In the genomic region with DNA sequence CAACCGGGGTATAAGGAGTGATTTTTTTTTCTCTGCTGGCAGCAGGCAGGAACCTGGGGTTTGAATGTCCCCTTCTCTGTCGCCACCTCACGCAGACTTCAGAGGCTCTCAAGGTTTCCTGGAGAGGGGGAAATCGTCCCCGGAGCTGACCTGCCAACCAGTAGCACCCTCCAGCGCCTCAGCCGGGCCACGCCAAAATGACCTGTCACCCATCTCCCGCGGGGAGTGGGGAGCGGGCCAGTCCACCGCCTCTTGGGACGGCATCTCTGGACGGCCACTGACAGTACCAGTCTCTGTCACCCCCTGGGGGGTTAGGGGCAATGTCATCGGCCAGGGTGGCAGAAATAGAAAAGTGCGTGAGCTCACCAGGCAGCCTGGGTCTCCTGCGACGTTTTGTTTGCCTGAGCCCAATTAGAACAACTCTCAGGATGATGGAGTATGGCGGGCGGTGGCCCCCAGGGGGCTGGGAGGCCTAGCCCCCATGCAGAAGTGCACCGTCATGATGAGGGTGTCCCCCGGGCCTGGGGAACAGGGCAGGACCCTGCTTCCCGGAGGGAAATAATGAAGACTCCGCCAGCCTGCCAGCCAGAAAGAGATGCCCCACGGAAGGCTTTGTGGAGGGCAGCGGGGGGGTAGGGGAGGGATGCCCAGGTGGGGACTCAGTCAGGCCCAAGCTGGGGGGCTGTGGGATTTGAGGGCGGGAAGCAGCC, we compare ENCODE assay signal across 16 cellular contexts. TPM values are rescaled to one million over a fixed set of nuclear protein-coding genes. Genes with fewer than 3 reads are reported as not detected.
DNase-seq lines count a peak whose midpoint lies in the region; ATAC-seq, FAIRE-seq and TF ChIP-seq lines count a peak whose summit lies in the region.
"Had no signal": no experiment of that assay in that cellular context is flagged by ENCODE, and none has a peak within 500 bp of the region (broad histone marks: within the 10 kb centered on the region; RNA-seq: fewer than 3 reads in every experiment).

No MANE protein-coding gene starts in this region.

- no peak overlapping the region for H3K56ac ChIP-seq in H1 (replicated peaks; ENCODE audit: insufficient read length, low read depth, low read length)

- H2BK12ac ChIP-seq in H1 (ENCODE audit: low read depth, low read length) = 0 out of 2 replicates have a peak overlapping the region, but pooled peaks have one; percentile 14

- CTCF ChIA-PET in H1 (lab: Charles Lee; ENCODE audit: partially characterized antibody) (interaction anchor here (0.8 to 2.6 kb wide), 5 partner anchors 9 to 84 kb away, joined by 3 to 12 read pairs (median 3); no protein-coding TSS in a partner anchor), HepG2 (lab: Yijun Ruan, JAX; ENCODE audit: low intra/inter-chr PET ratio, low total read pairs) (no interaction called here)

- H3K27ac Mint-ChIP-seq in neural progenitor cell = no peak overlapping the region
- H3K27ac Mint-ChIP-seq in activated T-helper 17 cell treated with anti-CD3 and anti-CD28 coated beads, Interleukin-2, amount 50 U/mL, for 72 hours = no peak overlapping the region

- H3K4me2 ChIP-seq in Karpas-422 (ENCODE audit: low read depth, low read length, poor library complexity, severe bottlenecking) (peak overlapping the region; percentile 97), H1 (ENCODE audit: insufficient read depth in 1 of 2, low read depth in 2 of 2, low read length in 2 of 2) (peak overlapping the region; percentile 79 to 93; a peak in 3 of 4 replicates), neural progenitor cell (peak overlapping the region; percentile 98), HepG2 (ENCODE audit: low read depth, low read length) (no peak overlapping the region)

- TF ChIP-seq CTCF in H1 (IDR thresholded peaks at IDR 0.05; ENCODE audit: control extremely low read depth in 1 of 3, insufficient read depth in 1 of 3, low read depth in 1 of 3, low read length in 3 of 3) (no peak), neural progenitor cell (IDR thresholded peaks at IDR 0.05) (no peak), HepG2 (CRISPR knock-in tag; IDR thresholded peaks at IDR 0.05) (no peak)

- no peaks in the 10 kb centered on the region for H3K9me2 ChIP-seq in Karpas-422 (replicated peaks; ENCODE audit: insufficient read depth, low read length)

- no peak overlapping the region for H4K5ac ChIP-seq in H1 (ENCODE audit: insufficient read length, low read depth, low read length)

- H3K36me3 Mint-ChIP-seq in neural progenitor cell = peaks cover 5% of the 10 kb centered on the region
- H3K36me3 Mint-ChIP-seq in activated T-helper 17 cell treated with anti-CD3 and anti-CD28 coated beads, Interleukin-2, amount 50 U/mL, for 72 hours (ENCODE audit: low read depth) = peaks cover 13% of the 10 kb centered on the region

- peaks cover 16% of the 10 kb centered on the region for H3K79me1 ChIP-seq in H1 (ENCODE audit: low read depth, low read length)

- H3K4ac ChIP-seq in H1 (replicated peaks; ENCODE audit: insufficient read length, low read depth, low read length) = no peak overlapping the region

- H3K9ac ChIP-seq in Karpas-422 (ENCODE audit: low read length) (no peak overlapping the region), H1 (replicated peaks in 1 of 4; ENCODE audit: extremely low read depth in 1 of 4, low read depth in 3 of 4, low read length in 3 of 4) (no peak overlapping the region), neural progenitor cell (peak overlapping the region; percentile 62), HepG2 (ENCODE audit: insufficient read depth, low read depth, low read length) (no peak overlapping the region)

- H3K9me3 ChIP-seq in Karpas-422 (ENCODE audit: low read length) = no peaks in the 10 kb centered on the region
- H3K9me3 ChIP-seq in H1 (ENCODE audit: insufficient read depth in 2 of 2, low read depth in 1 of 2, low read length in 1 of 2) = peaks cover 4 to 8% of the 10 kb centered on the region in 2 experiments; a peak in 2 of 4 replicates
- no peaks in the 10 kb centered on the region for H3K9me3 ChIP-seq in neural progenitor cell (ENCODE audit: low read depth)
- H3K9me3 ChIP-seq in HepG2 (ENCODE audit: low read length) = no peaks in the 10 kb centered on the region
- H3K9me3 ChIP-seq: gastroesophageal sphincter, prostate gland had no signal

- intact Hi-C loops in HepG2 (cut with micrococcal nuclease; ENCODE audit: unreplicated experiment) = no loop called here

- FAIRE-seq in H1 (lab: Jason Lieb, UNC) (no peak), HepG2 (lab: Jason Lieb, UNC) (no peak)

- H3K27me3 ChIP-seq in Karpas-422 (ENCODE audit: low read length) (no peaks in the 10 kb centered on the region), H1 (replicated peaks in 1 of 4; ENCODE audit: control insufficient read depth in 3 of 4, extremely low read depth in 1 of 4, insufficient read depth in 3 of 4, low read length in 3 of 4) (peaks cover 10 to 16% (median 14%) of the 10 kb centered on the region in 4 experiments), neural progenitor cell (peaks cover 21% of the 10 kb centered on the region), HepG2 (ENCODE audit: control insufficient read depth in 1 of 2, insufficient read depth in 2 of 2, low read length in 2 of 2) (no peaks in the 10 kb centered on the region)

- H3K4me3 ChIP-seq in Karpas-422 (ENCODE audit: low read length) = no peak overlapping the region; the same call in 1 of the 2 replicates
- peak overlapping the region; percentile 54 to 98 (median 76); a peak in 4 of 8 replicates for H3K4me3 ChIP-seq in H1 (ENCODE audit: extremely low read depth in 1 of 4, insufficient read depth in 2 of 4, low read depth in 3 of 4, low read length in 4 of 4)
- peak overlapping the region; percentile 89 for H3K4me3 ChIP-seq in neural progenitor cell
- H3K4me3 ChIP-seq in HepG2 (replicated peaks in 1 of 3; ENCODE audit: insufficient read depth in 1 of 3, low read depth in 2 of 3, low read length in 3 of 3) = no peak overlapping the region
- H3K4me3 ChIP-seq: prostate gland had no signal

- H4K91ac ChIP-seq in H1 (replicated peaks; ENCODE audit: insufficient read length, low read length) = no peak overlapping the region

- H3K9me3 Mint-ChIP-seq in neural progenitor cell = no peaks in the 10 kb centered on the region
- H3K9me3 Mint-ChIP-seq in activated T-helper 17 cell treated with anti-CD3 and anti-CD28 coated beads, Interleukin-2, amount 50 U/mL, for 72 hours = peaks cover 3% of the 10 kb centered on the region

- peaks cover 35% of the 10 kb centered on the region for H3F3A ChIP-seq in neural progenitor cell (ENCODE audit: low read depth)

- POLR2A ChIA-PET in H1 (lab: Charles Lee; ENCODE audit: partially characterized antibody) (interaction anchor here (0.6 to 3.2 kb wide), 10 partner anchors 9 to 164 kb away, joined by 3 to 24 read pairs (median 4); no protein-coding TSS in a partner anchor), HepG2 (lab: Yijun Ruan, JAX) (no interaction called here)

- no peak for TF ChIP-seq POLR2A in H1 (IDR thresholded peaks at IDR 0.05; ENCODE audit: control extremely low read depth in 1 of 2, low read depth in 2 of 2, low read length in 2 of 2)
- TF ChIP-seq POLR2A in HepG2 (IDR thresholded peaks at IDR 0.05; ENCODE audit: insufficient read depth in 1 of 2, low read depth in 2 of 2, low read length in 2 of 2) = no peak

- H3K4me1 ChIP-seq in Karpas-422 (ENCODE audit: low read length) (peaks cover 20% of the 10 kb centered on the region), H1 (replicated peaks in 1 of 4; ENCODE audit: control insufficient read depth in 3 of 4, insufficient read depth in 4 of 4, low read length in 3 of 4) (peaks cover 2 to 21% (median 12%) of the 10 kb centered on the region in 4 experiments), neural progenitor cell (peaks cover 28% of the 10 kb centered on the region), HepG2 (ENCODE audit: insufficient read depth, low read length) (peaks cover 29% of the 10 kb centered on the region)

- in situ Hi-C loops in G401 (cut with HindIII; ENCODE audit: low sequenced_read_pairs) = no loop called here
- in situ Hi-C loops in HepG2 (cut with HindIII; ENCODE audit: extremely low pct_ligation_motif_present, low pct_unique_long_range_greater_than_20kb) = no loop called here

- DNase-seq in G401 (ENCODE audit: low spot score) (peak; percentile 33), Karpas-422 (no peak), H1 (ENCODE audit: low read depth in 1 of 2, low spot score in 2 of 2) (no peak), neural progenitor cell (ENCODE audit: low spot score) (no peak), HepG2 (ENCODE audit: low spot score) (no peak), NCI-H510A (lab: John Stamatoyannopoulos, UW) (no peak)
- DNase-seq: activated CD8-positive, alpha-beta memory T cell treated with anti-CD3 and anti-CD28 coated beads for 24 hours; HCEC 1CT; SHP77 treated with DMSO at 0.1 percent for 48 hours; stimulated activated CD4-positive, alpha-beta T cell treated with anti-CD3 and anti-CD28 coated beads, Interleukin-4, amount 100 ng/mL, for 24 hours; T-helper 2 cell had no signal

- H3K18ac ChIP-seq in H1 (ENCODE audit: extremely low read depth, low read length) = no peak overlapping the region; the same call in 1 of the 2 replicates

- no peak overlapping the region for H2BK5ac ChIP-seq in H1 (ENCODE audit: low read depth, low read length)

- no peak overlapping the region for H3K23ac ChIP-seq in H1 (ENCODE audit: insufficient read length)

- ATAC-seq in HepG2 (no peak), GM18519 (IDR thresholded peaks at IDR 0.05; ENCODE audit: low FRiP score, unreplicated experiment) (no peak)
- ATAC-seq in activated T-helper 17 cell treated with anti-CD3 and anti-CD28 coated beads, Interleukin-2, amount 50 U/mL, for 72 hours (replicated peaks) = no peak
- ATAC-seq: esophagus mucosa, gastroesophageal sphincter had no signal

- H2AK5ac ChIP-seq in H1 (ENCODE audit: low read depth, low read length) = no peak overlapping the region

- no peak overlapping the region; the same call in 1 of the 2 replicates for H2BK15ac ChIP-seq in H1 (ENCODE audit: low read length)

- BruUV-seq in HepG2 (replicated peaks; lab: Mats Ljungman, UMichigan) = no TSS peak

- no peak overlapping the region for H3K27ac ChIP-seq in Karpas-422 (ENCODE audit: low read length)
- H3K27ac ChIP-seq in H1 (ENCODE audit: low read depth, low read length) = no peak overlapping the region
- no peak overlapping the region for H3K27ac ChIP-seq in neural progenitor cell
- H3K27ac ChIP-seq in HepG2 (ENCODE audit: extremely low read length, insufficient read depth, low read length) = no peak overlapping the region
- H3K27ac ChIP-seq: gastroesophageal sphincter, prostate gland had no signal

- H3K14ac ChIP-seq in H1 (ENCODE audit: insufficient read length) = no peak overlapping the region

- H4K8ac ChIP-seq in H1 (ENCODE audit: extremely low read depth, insufficient read depth, low read length) = 0 out of 2 replicates have a peak overlapping the region, but pooled peaks have one; percentile 59

- H4K20me1 ChIP-seq in Karpas-422 (ENCODE audit: insufficient read depth, low read depth, low read length) (peaks cover 43% of the 10 kb centered on the region), H1 (replicated peaks in 1 of 2; ENCODE audit: control insufficient read depth in 1 of 2, insufficient read depth in 2 of 2, low read length in 2 of 2) (peaks cover 29 to 32% of the 10 kb centered on the region in 2 experiments), neural progenitor cell (ENCODE audit: low read depth) (peaks cover 68% of the 10 kb centered on the region), HepG2 (ENCODE audit: insufficient read depth, low read length) (no peaks in the 10 kb centered on the region)

- H3K79me2 ChIP-seq in Karpas-422 (ENCODE audit: low read length) (0 out of 2 replicates have a peak, but pooled peaks cover 2% of the 10 kb centered on the region), H1 (ENCODE audit: control insufficient read depth in 1 of 2, insufficient read depth in 2 of 2, low read length in 2 of 2) (peaks cover 12 to 62% of the 10 kb centered on the region in 2 experiments), neural progenitor cell (ENCODE audit: low read depth) (peaks cover 69% of the 10 kb centered on the region), HepG2 (ENCODE audit: insufficient read depth, low read length) (no peaks in the 10 kb centered on the region)

- H2BK20ac ChIP-seq in H1 (ENCODE audit: low read length) = no peak overlapping the region

- TF ChIP-seq RAD21 in H1 (IDR thresholded peaks at IDR 0.05 in 1 of 2, conservative IDR thresholded peaks at IDR 0.05 in 1 of 2; ENCODE audit: low read depth in 2 of 2, low read length in 2 of 2) (no peak), HepG2 (CRISPR knock-in tag; IDR thresholded peaks at IDR 0.05) (no peak)

- WGBS in H1 (ENCODE audit: extremely low coverage in 1 of 2, insufficient coverage in 1 of 2, insufficient read length in 1 of 2, insufficient replicate concordance in 2 of 2, low coverage in 1 of 2, low lambda C conversion rate in 2 of 2, missing lambda C conversion rate in 1 of 2), 2 experiments = 71% methylated on average over 24 of the region's 27 CpGs; no CpG with 5 or more reads in 1 of the 2 experiments
- WGBS in HepG2 (ENCODE audit: low lambda C conversion rate) = 94% methylated on average over 16 of the region's 27 CpGs

- peaks cover 22% of the 10 kb centered on the region for H3K27me3 Mint-ChIP-seq in neural progenitor cell (ENCODE audit: insufficient read depth, low read depth)
- peaks cover 54% of the 10 kb centered on the region for H3K27me3 Mint-ChIP-seq in activated T-helper 17 cell treated with anti-CD3 and anti-CD28 coated beads, Interleukin-2, amount 50 U/mL, for 72 hours

- H2BK120ac ChIP-seq in H1 (replicated peaks; ENCODE audit: low read depth, low read length) = no peak overlapping the region

- peaks cover 7% of the 10 kb centered on the region; the same call in 1 of the 2 replicates for H3K23me2 ChIP-seq in H1 (ENCODE audit: low read depth, low read length)

- H3K36me3 ChIP-seq in Karpas-422 (ENCODE audit: insufficient read depth, low read length) = no peaks in the 10 kb centered on the region
- H3K36me3 ChIP-seq in H1 (ENCODE audit: control insufficient read depth in 2 of 4, insufficient read depth in 4 of 4, low read length in 3 of 4) = 0 out of 8 replicates have a peak, but pooled peaks cover 0 to 3% (median 0%) of the 10 kb centered on the region in 4 experiments
- H3K36me3 ChIP-seq in neural progenitor cell = no peaks in the 10 kb centered on the region
- H3K36me3 ChIP-seq in HepG2 (replicated peaks in 1 of 2; ENCODE audit: control insufficient read depth in 1 of 2, insufficient read depth in 2 of 2, low read length in 2 of 2) = no peaks in the 10 kb centered on the region
- H3K36me3 ChIP-seq: gastroesophageal sphincter, prostate gland had no signal

- peaks cover 37% of the 10 kb centered on the region for H3K4me1 Mint-ChIP-seq in neural progenitor cell
- peaks cover 9% of the 10 kb centered on the region for H3K4me1 Mint-ChIP-seq in activated T-helper 17 cell treated with anti-CD3 and anti-CD28 coated beads, Interleukin-2, amount 50 U/mL, for 72 hours

- no peak overlapping the region for H2AFZ ChIP-seq in Karpas-422 (ENCODE audit: low read length)
- H2AFZ ChIP-seq in H1 (ENCODE audit: low read length) = no peak overlapping the region
- H2AFZ ChIP-seq in neural progenitor cell (replicated peaks) = no peak overlapping the region
- H2AFZ ChIP-seq in HepG2 (ENCODE audit: low read length) = no peak overlapping the region

- TF ChIP-seq EP300 in H1 (IDR thresholded peaks at IDR 0.05; ENCODE audit: borderline replicate concordance in 1 of 2, low read depth in 2 of 2, low read length in 2 of 2) (no peak), HepG2 (IDR thresholded peaks at IDR 0.05; ENCODE audit: low read depth in 2 of 2, low read length in 2 of 2) (no peak), HepG2 (CRISPR knock-in tag; IDR thresholded peaks at IDR 0.05; ENCODE audit: borderline replicate concordance) (no peak)

- H3K4me3 Mint-ChIP-seq in neural progenitor cell = peak overlapping the region; percentile 92
- H3K4me3 Mint-ChIP-seq in activated T-helper 17 cell treated with anti-CD3 and anti-CD28 coated beads, Interleukin-2, amount 50 U/mL, for 72 hours = no peak overlapping the region

RNA-seq across cellular contexts. Expression of gene PTPRS, which starts 2.6 kb away (rescaled TPM):
- 137 and 168 TPM in 2 replicates for total RNA-seq in G401 (2014; rRNA removed; shearing (Covaris generic))
- 36.6 and 98.0 TPM in 2 replicates for total RNA-seq in Karpas-422 (2014; rRNA removed; shearing (Covaris generic); ENCODE audit: low replicate concordance)
- total RNA-seq in H1 (2021; fragmentation: NEBNext Ultra II Directional; extraction: Animal tissue kit (Norgen Biotek cat#: 25700)) = 218 and 223 TPM in 2 replicates
- polyA plus RNA-seq in H1 (2011; rRNA removed) = 96.8 and 146 TPM in 2 replicates
- 87.7 TPM for polyA plus RNA-seq in H1 (2011; cell fraction: cytosol; rRNA removed)
- polyA plus RNA-seq in H1 (2011; cell fraction: nucleus; rRNA removed) = 278 TPM
- 73.0 to 132 TPM (median 116 TPM) in 4 replicates for polyA plus RNA-seq in H1 (2012, experiment 1 of 2)
- 60.0 TPM for polyA plus RNA-seq in H1 (2012, experiment 2 of 2)
- 124 TPM for polyA plus RNA-seq in H1 (2013, experiment 1 of 2)
- 122 TPM for polyA plus RNA-seq in H1 (2013, experiment 2 of 2)
- 192 and 241 TPM in 2 replicates for polyA minus RNA-seq in H1 (2011; rRNA and poly(A)+ RNA removed)
- 212 TPM for polyA minus RNA-seq in H1 (2011; cell fraction: cytosol; rRNA and poly(A)+ RNA removed)
- 157 TPM for polyA minus RNA-seq in H1 (2011; cell fraction: nucleus; rRNA and poly(A)+ RNA removed)
- 167 and 403 TPM in 2 replicates for total RNA-seq in neural progenitor cell (ENCODE audit: low replicate concordance)
- total RNA-seq in HepG2 (2016; rRNA removed; fragmentation: Illumina TruSeq; extraction: Trizol) = 21.3 and 32.7 TPM in 2 replicates
- total RNA-seq in HepG2 (2016; cell fraction: cytosol; rRNA removed; fragmentation: Illumina TruSeq; extraction: Trizol; ENCODE audit: low read depth) = 8.8 and 10.2 TPM in 2 replicates
- total RNA-seq in HepG2 (2016; cell fraction: insoluble cytoplasmic fraction; rRNA removed; fragmentation: Illumina TruSeq; extraction: Trizol) = 17.7 and 32.1 TPM in 2 replicates
- 21.8 and 23.0 TPM in 2 replicates for total RNA-seq in HepG2 (2016; cell fraction: membrane; rRNA removed; fragmentation: Illumina TruSeq; extraction: Trizol)
- total RNA-seq in HepG2 (2016; cell fraction: nucleus; rRNA removed; fragmentation: Illumina TruSeq; extraction: Trizol) = 57.4 and 62.6 TPM in 2 replicates
- polyA plus RNA-seq in HepG2 (2011; rRNA removed) = 43.9 and 63.5 TPM in 2 replicates
- 36.8 and 40.6 TPM in 2 replicates for polyA plus RNA-seq in HepG2 (2011; cell fraction: cytosol; rRNA removed)
- polyA plus RNA-seq in HepG2 (2011; cell fraction: nucleus; rRNA removed) = 194 and 221 TPM in 2 replicates
- 24.6 and 49.4 TPM in 2 replicates for polyA plus RNA-seq in HepG2 (2012)
- 4.6 and 4.7 TPM in 2 replicates for polyA plus RNA-seq in HepG2 (2016; cell fraction: cytosol; fragmentation: Illumina TruSeq; extraction: Trizol; ENCODE audit: low read depth)
- polyA plus RNA-seq in HepG2 (2016; cell fraction: insoluble cytoplasmic fraction; fragmentation: Illumina TruSeq; extraction: Trizol; ENCODE audit: low read depth) = 8.4 and 10.5 TPM in 2 replicates
- 5.1 and 5.2 TPM in 2 replicates for polyA plus RNA-seq in HepG2 (2016; cell fraction: membrane; fragmentation: Illumina TruSeq; extraction: Trizol; ENCODE audit: low read depth)
- 68.7 and 77.5 TPM in 2 replicates for polyA plus RNA-seq in HepG2 (2016; cell fraction: nucleus; fragmentation: Illumina TruSeq; extraction: Trizol; ENCODE audit: insufficient read depth, low read depth)
- 65.7 and 175 TPM in 2 replicates for polyA minus RNA-seq in HepG2 (2011; rRNA and poly(A)+ RNA removed; ENCODE audit: low replicate concordance)
- 79.6 and 103 TPM in 2 replicates for polyA minus RNA-seq in HepG2 (2011; cell fraction: cytosol; rRNA and poly(A)+ RNA removed)
- 55.6 and 71.9 TPM in 2 replicates for polyA minus RNA-seq in HepG2 (2011; cell fraction: nucleus; rRNA and poly(A)+ RNA removed)
- 1 to 10 TPM in 1 of 2 donors, under 1 TPM in 1; 0.04 to 3.2 TPM for total RNA-seq in activated T-helper 17 cell treated with anti-CD3 and anti-CD28 coated beads, Interleukin-2, amount 50 U/mL, for 72 hours

Comparison
In these comparisons a context has a peak if more than half of its experiments do, and no peak if none do; other contexts are left out.
1. H3K4me3 ChIP-seq: peak in H1 (4 of 4) and neural progenitor cell (single experiment); none in Karpas-422 (single experiment) and HepG2 (0 of 3).